ENCODE assay signal across 8 cellular contexts in genomic region chr3:190119734-190120133, GRCh38. TPM values are rescaled to one million over a fixed set of nuclear protein-coding genes. Genes with fewer than 3 reads are reported as not detected.
DNase-seq lines count a peak whose midpoint lies in the region; ATAC-seq and TF ChIP-seq lines count a peak whose summit lies in the region.

No MANE protein-coding gene starts in this region.

- no peak overlapping the region for H3K27ac ChIP-seq in duodenal mucosa (ENCODE audit: low read depth, low read length)
- peak overlapping the region in 1 of 2 donors; percentile 85 for H3K27ac ChIP-seq in ovary
- H3K27ac ChIP-seq in Peyer's patch, result peak overlapping the region in 1 of 4 donors; percentile 84

- H3K4me3 ChIP-seq in duodenal mucosa (ENCODE audit: low read depth in 1 of 2, low read length in 2 of 2), result peak overlapping the region; percentile 48 to 58
- H3K4me3 ChIP-seq in ovary, result peak overlapping the region; percentile 75
- H3K4me3 ChIP-seq in Peyer's patch, result peak overlapping the region in 2 of 4 donors; percentile 65 to 80

- no peaks in the 10 kb centered on the region for H3K36me3 ChIP-seq in duodenal mucosa (ENCODE audit: control insufficient read depth in 1 of 2, insufficient read depth in 2 of 2, low read length in 2 of 2)
- no peaks in the 10 kb centered on the region for H3K36me3 ChIP-seq in ovary
- no peaks in the 10 kb centered on the region for H3K36me3 ChIP-seq in Peyer's patch

- TF ChIP-seq POLR2A in ovary (IDR thresholded peaks at IDR 0.05) (no peak), Peyer's patch (IDR thresholded peaks at IDR 0.05) (no peak)

- TF ChIP-seq CTCF in GM20000 (IDR thresholded peaks at IDR 0.05; ENCODE audit: extremely low read depth, missing control alignments) (no peak), ovary (IDR thresholded peaks at IDR 0.05) (no peak), Peyer's patch (IDR thresholded peaks at IDR 0.05) (no peak)

- DNase-seq in GM20000 (ENCODE audit: low spot score) (peak; percentile 49), ovary (no peak), cortex of kidney (lab: John Stamatoyannopoulos, UW) (no peak), dedifferentiated amniotic fluid mesenchymal stem cell (ENCODE audit: extremely low spot score) (no peak), Peyer's patch (no peak)
- no peak for DNase-seq in stimulated activated CD4-positive, alpha-beta T cell treated with anti-CD3 and anti-CD28 coated beads, Interleukin-1b, Interleukin-23, amount 100 ng/mL, for 48 hours

- H3K9me3 ChIP-seq in duodenal mucosa (ENCODE audit: control insufficient read depth in 1 of 2, low read length in 2 of 2) (no peaks in the 10 kb centered on the region), ovary (no peaks in the 10 kb centered on the region), Peyer's patch (no peaks in the 10 kb centered on the region)

- H3K4me1 ChIP-seq in duodenal mucosa (ENCODE audit: control insufficient read depth in 1 of 2, insufficient read depth in 2 of 2, low read length in 2 of 2) (no peaks in the 10 kb centered on the region), ovary (ENCODE audit: insufficient read depth) (peaks cover 8% of the 10 kb centered on the region), Peyer's patch (peaks cover 0 to 9% (median 0%) of the 10 kb centered on the region in 4 donors)

- no peak overlapping the region for H3K9ac ChIP-seq in duodenal mucosa (ENCODE audit: low read depth in 1 of 2, low read length in 2 of 2)

- no peak for TF ChIP-seq EP300 in ovary (IDR thresholded peaks at IDR 0.05)

- intact Hi-C loops in ovary (cut with DNase I), result loop anchor here in 3 of 4 donors (2.0 to 10.0 kb wide), 5 partner anchors 75 to 155 kb away; no protein-coding TSS in a partner anchor

- H3K27me3 ChIP-seq in duodenal mucosa (ENCODE audit: control insufficient read depth in 1 of 2, insufficient read depth in 2 of 2, low read length in 2 of 2) (peaks cover 16 to 22% of the 10 kb centered on the region in 2 donors), ovary (no peaks in the 10 kb centered on the region), Peyer's patch (no peaks in the 10 kb centered on the region)

- peak; percentile 2 for ATAC-seq in HG03521 (IDR thresholded peaks at IDR 0.05; ENCODE audit: unreplicated experiment)

RNA-seq across cellular contexts. Expression of gene P3H2, which starts 1.0 kb away (rescaled TPM):
- total RNA-seq in ovary, result 10 to 100 TPM; 10.6 to 36.2 (median 22.8) TPM
- 100 to 1,000 TPM in 1 of 2 donors, 10 to 100 TPM in 1; 19.6 to 359 TPM for polyA plus RNA-seq in ovary
- 10 to 100 TPM in 1 of 4 donors, 1 to 10 TPM in 2, under 1 TPM in 1; 0.70 to 23.1 (median 7.5) TPM for total RNA-seq in Peyer's patch
